In the genomic region with DNA sequence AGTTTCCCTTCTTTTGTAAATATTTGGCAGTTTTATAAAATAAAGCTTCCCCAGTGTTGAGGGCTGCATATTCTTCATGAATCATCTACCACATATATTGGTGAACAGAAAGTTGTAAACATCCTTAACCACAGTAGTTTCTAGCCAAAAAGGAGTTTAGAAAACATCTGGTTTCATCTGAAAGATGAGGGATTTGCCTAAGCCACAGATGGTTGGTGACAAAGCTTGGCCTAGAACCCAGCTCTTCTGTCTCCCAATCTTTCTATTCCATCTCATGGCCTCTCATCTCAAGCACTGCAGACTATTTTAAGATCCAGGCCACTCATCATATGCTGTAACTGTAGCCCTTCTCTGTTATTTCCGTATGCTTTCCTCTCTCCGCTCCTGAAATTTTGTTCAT, we compare ENCODE assay signal across 29 cellular contexts.
DNase-seq lines count a peak whose midpoint lies in the region; ATAC-seq and TF ChIP-seq lines count a peak whose summit lies in the region.
"Had no signal": no experiment of that assay in that cellular context is flagged by ENCODE, and none has a peak within 500 bp of the region (broad histone marks: within the 10 kb centered on the region; RNA-seq: fewer than 3 reads in every experiment).

No MANE protein-coding gene starts in this region.

- no peaks in the 10 kb centered on the region for H4K20me1 ChIP-seq in KMS-11 (ENCODE audit: insufficient read depth)
- H4K20me1 ChIP-seq: BLaER1 treated with 17β-estradiol and CSF1 and Interleukin-3, amounts not matched to agents 10 nM and 100 nM had no signal

- H3K4me1 Mint-ChIP-seq in stimulated activated naive CD8-positive, alpha-beta T cell treated with anti-CD3 and anti-CD28 coated beads, Interleukin-15, amount 100 ng/mL, for 72 hours, result no peaks in the 10 kb centered on the region
- H3K4me1 Mint-ChIP-seq: activated CD8-positive, alpha-beta memory T cell treated with anti-CD3 and anti-CD28 coated beads, Interleukin-2, amount 10 ng/mL, durations not matched to agents 7 days and 5 days had no signal

- H3K27ac ChIP-seq in KMS-11 (peak overlapping the region; percentile 50; the same call in 1 of the 2 replicates), psoas muscle (no peak overlapping the region)
- H3K27ac ChIP-seq: BLaER1 treated with 17β-estradiol and CSF1 and Interleukin-3, amounts not matched to agents 10 nM and 100 nM; heart left ventricle; neutrophil; upper lobe of right lung had no signal

- H3K4me3 ChIP-seq in AG04449 (ENCODE audit: low read depth, low read length), result no peak overlapping the region
- H3K4me3 ChIP-seq in KMS-11 (IDR thresholded peaks at IDR 0.05; ENCODE audit: insufficient read depth, low read depth, low read length), result no peak overlapping the region
- no peak overlapping the region for H3K4me3 ChIP-seq in psoas muscle
- H3K4me3 ChIP-seq: BLaER1 treated with 17β-estradiol and CSF1 and Interleukin-3, amounts not matched to agents 10 nM and 100 nM; heart left ventricle; upper lobe of right lung had no signal

- H3K79me2 ChIP-seq in KMS-11 (ENCODE audit: insufficient read depth, low read depth), result no peaks in the 10 kb centered on the region

- intact Hi-C loops in psoas muscle (cut with DNase I), result no loop called here

- H3K27ac Mint-ChIP-seq in stimulated activated naive CD8-positive, alpha-beta T cell treated with anti-CD3 and anti-CD28 coated beads, Interleukin-15, amount 100 ng/mL, for 72 hours, result no peak overlapping the region
- H3K27ac Mint-ChIP-seq: activated CD8-positive, alpha-beta memory T cell treated with anti-CD3 and anti-CD28 coated beads, Interleukin-2, amount 10 ng/mL, durations not matched to agents 7 days and 5 days; activated T-cell treated with anti-CD3 and anti-CD28 coated beads, Interleukin-2, amount 50 U/mL, for 72 hours had no signal

- no peak overlapping the region for H3K4me3 Mint-ChIP-seq in stimulated activated naive CD8-positive, alpha-beta T cell treated with anti-CD3 and anti-CD28 coated beads, Interleukin-15, amount 100 ng/mL, for 72 hours
- H3K4me3 Mint-ChIP-seq: activated CD8-positive, alpha-beta memory T cell treated with anti-CD3 and anti-CD28 coated beads, Interleukin-2, amount 10 ng/mL, durations not matched to agents 7 days and 5 days; activated T-cell treated with anti-CD3 and anti-CD28 coated beads, Interleukin-2, amount 50 U/mL, for 72 hours had no signal

- peak overlapping the region; percentile 51 for H3K4me2 ChIP-seq in KMS-11
- H3K4me2 ChIP-seq: BLaER1 treated with 17β-estradiol and CSF1 and Interleukin-3, amounts not matched to agents 10 nM and 100 nM had no signal

- H3K9ac ChIP-seq in KMS-11, result no peak overlapping the region
- H3K9ac ChIP-seq: BLaER1 treated with 17β-estradiol and CSF1 and Interleukin-3, amounts not matched to agents 10 nM and 100 nM had no signal

- no peaks in the 10 kb centered on the region for H3K9me3 Mint-ChIP-seq in stimulated activated naive CD8-positive, alpha-beta T cell treated with anti-CD3 and anti-CD28 coated beads, Interleukin-15, amount 100 ng/mL, for 72 hours
- H3K9me3 Mint-ChIP-seq: activated T-cell treated with anti-CD3 and anti-CD28 coated beads, Interleukin-2, amount 50 U/mL, for 72 hours had no signal

- POLR2A ChIA-PET in AG04449 (lab: Yijun Ruan, JAX), result no interaction called here

- CTCF ChIA-PET in AG04449 (lab: Yijun Ruan, JAX), result interaction anchor here (1.3 kb wide), 1 partner anchor 69 kb away, joined by 8 read pairs; no protein-coding TSS in a partner anchor

- H3K36me3 ChIP-seq in KMS-11 (ENCODE audit: insufficient read depth) (no peaks in the 10 kb centered on the region), psoas muscle (ENCODE audit: insufficient read depth in 1 of 2, low read depth in 1 of 2) (no peaks in the 10 kb centered on the region)
- H3K36me3 ChIP-seq: BLaER1 treated with 17β-estradiol and CSF1 and Interleukin-3, amounts not matched to agents 10 nM and 100 nM; heart left ventricle; neutrophil; upper lobe of right lung had no signal

- no peak for TF ChIP-seq CTCF in AG04449 (IDR thresholded peaks at IDR 0.05; ENCODE audit: insufficient read depth, low read length, missing control alignments)
- TF ChIP-seq CTCF in KMS-11 (conservative IDR thresholded peaks at IDR 0.05; ENCODE audit: low read depth, low read length), result no peak
- TF ChIP-seq CTCF in psoas muscle (IDR thresholded peaks at IDR 0.05), result no peak

- DNase-seq in AG04449 (ENCODE audit: low read depth, low spot score), result peak; percentile 14
- peak; percentile 8 for DNase-seq in ELR (ENCODE audit: low read depth)
- DNase-seq in dedifferentiated amniotic fluid mesenchymal stem cell (ENCODE audit: extremely low spot score), result peak; percentile 73
- DNase-seq in SHP77 treated with DMSO at 0.1 percent for 48 hours (lab: John Stamatoyannopoulos, UW), result no peak
- no peak for DNase-seq in NCI-H2196 treated with DMSO at 0.1 percent for 48 hours (lab: John Stamatoyannopoulos, UW; ENCODE audit: unreplicated experiment)
- DNase-seq in psoas muscle, result no peak
- DNase-seq in stimulated activated naive CD8-positive, alpha-beta T cell treated with anti-CD3 and anti-CD28 coated beads, Interleukin-15, amount 100 ng/mL, for 72 hours, result no peak
- DNase-seq: 8988T; activated CD4-positive, alpha-beta T cell treated with anti-CD3 and anti-CD28 coated beads, Interleukin-2, amount 50 U/mL, for 1 hour; activated CD8-positive, alpha-beta memory T cell treated with anti-CD3 and anti-CD28 coated beads, Interleukin-2, amount 10 ng/mL, durations not matched to agents 7 days and 5 days; activated naive CD4-positive, alpha-beta T cell treated with Interleukin-2 at 50 U/mL for 16 hours; activated T-cell treated with anti-CD3 and anti-CD28 coated beads, Interleukin-2, amount 50 U/mL, for 72 hours; caudate nucleus; COR-L47; DND-41; GOT3; heart left ventricle; left colon; mesenchymal stem cell; NCI-H2081; NCI-H82; OCI-M1; Right ventricle myocardium superior; substantia nigra; T-helper 9 cell; upper lobe of right lung had no signal

- H3K4me1 ChIP-seq in KMS-11 (ENCODE audit: low read depth, poor library complexity, severe bottlenecking), result peaks cover 37% of the 10 kb centered on the region
- no peaks in the 10 kb centered on the region for H3K4me1 ChIP-seq in psoas muscle
- H3K4me1 ChIP-seq: BLaER1 treated with 17β-estradiol and CSF1 and Interleukin-3, amounts not matched to agents 10 nM and 100 nM; heart left ventricle; upper lobe of right lung had no signal

- no peaks in the 10 kb centered on the region for H3K27me3 Mint-ChIP-seq in stimulated activated naive CD8-positive, alpha-beta T cell treated with anti-CD3 and anti-CD28 coated beads, Interleukin-15, amount 100 ng/mL, for 72 hours
- H3K27me3 Mint-ChIP-seq: activated CD8-positive, alpha-beta memory T cell treated with anti-CD3 and anti-CD28 coated beads, Interleukin-2, amount 10 ng/mL, durations not matched to agents 7 days and 5 days had no signal

- H2AFZ ChIP-seq in KMS-11 (ENCODE audit: low read depth), result no peak overlapping the region

- WGBS in psoas muscle, 3 donors, result 73 to 76% (median 73%) methylated on average over 2 of the region's 2 CpGs

- H3K9me3 ChIP-seq in psoas muscle, result no peaks in the 10 kb centered on the region
- H3K9me3 ChIP-seq: BLaER1 treated with 17β-estradiol and CSF1 and Interleukin-3, amounts not matched to agents 10 nM and 100 nM; heart left ventricle; neutrophil; upper lobe of right lung had no signal

- H3K27me3 ChIP-seq in KMS-11 (ENCODE audit: insufficient read depth, low read depth) (no peaks in the 10 kb centered on the region), psoas muscle (ENCODE audit: insufficient read depth in 3 of 3, low read length in 2 of 3) (no peaks in the 10 kb centered on the region)
- H3K27me3 ChIP-seq: BLaER1 treated with 17β-estradiol and CSF1 and Interleukin-3, amounts not matched to agents 10 nM and 100 nM; heart left ventricle; neutrophil; upper lobe of right lung had no signal

- no peak for ATAC-seq in psoas muscle
- no peak for ATAC-seq in stimulated activated naive CD8-positive, alpha-beta T cell treated with anti-CD3 and anti-CD28 coated beads, Interleukin-15, amount 100 ng/mL, for 72 hours
- ATAC-seq: activated CD8-positive, alpha-beta memory T cell treated with anti-CD3 and anti-CD28 coated beads, Interleukin-2, amount 10 ng/mL, durations not matched to agents 7 days and 5 days; activated T-cell treated with anti-CD3 and anti-CD28 coated beads, Interleukin-2, amount 50 U/mL, for 72 hours; heart left ventricle; left colon; upper lobe of right lung had no signal

Comparison
In these comparisons a context has a peak if more than half of its experiments do, and no peak if none do; other contexts are left out.
1. DNase-seq: peak in AG04449 (single experiment), ELR (single experiment) and dedifferentiated amniotic fluid mesenchymal stem cell (single experiment); none in SHP77 treated with DMSO at 0.1 percent for 48 hours (single experiment), NCI-H2196 treated with DMSO at 0.1 percent for 48 hours (single experiment), psoas muscle (0 of 2) and stimulated activated naive CD8-positive, alpha-beta T cell treated with anti-CD3 and anti-CD28 coated beads, Interleukin-15, amount 100 ng/mL, for 72 hours (0 of 2).